In the genomic region with DNA sequence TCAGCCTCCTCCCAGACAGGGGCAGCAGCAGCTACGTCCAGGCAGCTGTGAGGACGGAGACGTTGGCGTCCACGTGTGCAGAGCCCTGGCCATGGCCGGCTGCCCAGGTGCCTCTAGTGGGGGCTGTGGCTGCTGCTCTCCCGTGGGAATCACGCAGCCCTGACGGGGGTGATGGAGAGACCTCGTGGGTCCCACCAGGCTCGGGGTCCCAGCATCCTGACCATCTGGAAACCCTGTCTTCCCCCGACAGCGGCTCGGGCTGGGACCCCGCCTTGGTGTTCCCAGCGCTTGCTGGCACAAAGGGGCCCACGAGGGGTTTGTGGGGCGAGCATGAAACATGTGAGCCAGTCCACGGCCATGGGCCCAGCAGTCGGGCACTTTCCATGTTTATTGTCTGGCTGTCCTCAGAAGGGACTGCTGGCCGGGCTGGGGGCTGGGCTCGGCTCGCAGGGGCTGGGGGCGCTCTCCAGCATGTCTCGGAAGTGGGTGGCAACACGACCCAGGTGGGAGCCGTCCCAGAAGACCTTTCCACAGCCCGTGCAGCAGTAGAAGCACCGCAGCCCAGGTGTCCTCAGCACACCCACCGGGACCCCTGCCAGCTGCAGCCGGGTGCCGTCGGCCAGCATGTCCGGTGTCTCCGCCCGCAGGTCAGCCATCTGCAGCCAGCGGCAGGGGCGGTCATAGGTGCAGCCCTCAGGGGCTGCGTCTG, we compare ENCODE assay signal across 14 cellular contexts. TPM values are rescaled to one million over a fixed set of nuclear protein-coding genes. Genes with fewer than 3 reads are reported as not detected.
DNase-seq lines count a peak whose midpoint lies in the region; ATAC-seq and TF ChIP-seq lines count a peak whose summit lies in the region.
"Had no signal": no experiment of that assay in that cellular context is flagged by ENCODE, and none has a peak within 500 bp of the region (broad histone marks: within the 10 kb centered on the region; RNA-seq: fewer than 3 reads in every experiment).

No MANE protein-coding gene starts in this region.

- DNase-seq in SK-N-SH (peak; percentile 27), chondrocyte (ENCODE audit: low spot score) (peak; percentile 93), lower lobe of right lung (peak; percentile 43), erythroblast (lab: John Stamatoyannopoulos, UW) (no peak), RKO (ENCODE audit: low spot score) (no peak), NOMO-1 treated with dmso at 0.1 percent for 144 hours (lab: John Stamatoyannopoulos, UW; ENCODE audit: unreplicated experiment) (no peak)
- DNase-seq: activated T-cell treated with anti-CD3 and anti-CD28 coated beads for 4 hours, NCI-H1048, NCI-H510A treated with DMSO at 0.1 percent for 48 hours had no signal

- H3K9me3 ChIP-seq in SK-N-SH: no peaks in the 10 kb centered on the region
- H3K9me3 ChIP-seq in lower lobe of right lung: no peaks in the 10 kb centered on the region
- H3K9me3 ChIP-seq in thymus (ENCODE audit: control insufficient read depth): no peaks in the 10 kb centered on the region
- H3K9me3 ChIP-seq: SJSA1 had no signal

- no peaks in the 10 kb centered on the region for H3K36me3 Mint-ChIP-seq in chondrocyte (ENCODE audit: low read depth)
- H3K36me3 Mint-ChIP-seq: memory B cell had no signal

- TF ChIP-seq POLR2A in erythroblast (IDR thresholded peaks at IDR 0.05; ENCODE audit: low read length): no peak

- POLR2A ChIA-PET in SK-N-SH (lab: Yijun Ruan, JAX): interaction anchor here (0.6 kb wide), 1 partner anchor 245 kb away, joined by 3 read pairs; a partner anchor contains a TSS

- H3K9me3 Mint-ChIP-seq in chondrocyte (ENCODE audit: low read depth): no peaks in the 10 kb centered on the region
- H3K9me3 Mint-ChIP-seq: memory B cell had no signal

- H3K4me3 ChIP-seq in SK-N-SH (ENCODE audit: low read depth in 2 of 2, low read length in 1 of 2) (no peak overlapping the region), lower lobe of right lung (peak overlapping the region; percentile 47), thymus (ENCODE audit: low read length) (no peak overlapping the region)
- H3K4me3 ChIP-seq: SJSA1 had no signal

- no peak overlapping the region for H3K27ac ChIP-seq in SK-N-SH (ENCODE audit: low read depth in 2 of 2, low read length in 1 of 2)
- peak overlapping the region; percentile 78 for H3K27ac ChIP-seq in lower lobe of right lung
- peak overlapping the region; percentile 77 for H3K27ac ChIP-seq in thymus (ENCODE audit: low read depth)
- H3K27ac ChIP-seq: SJSA1 had no signal

- no peak overlapping the region for H3K4me2 ChIP-seq in SK-N-SH

- ATAC-seq in SK-N-SH treated with all-trans-retinoic acid at 6 μM for 48 hours (no peak), lower lobe of right lung (no peak)

- 75% methylated on average over 3 of the region's 39 CpGs for WGBS in SK-N-SH (ENCODE audit: low lambda C conversion rate)
- WGBS in thymus: 52% methylated on average over 39 of the region's 39 CpGs

- TF ChIP-seq RAD21 in SK-N-SH (IDR thresholded peaks at IDR 0.05; ENCODE audit: low read length): no peak

- TF ChIP-seq CTCF in SK-N-SH (IDR thresholded peaks at IDR 0.05) (no peak), chondrocyte (IDR thresholded peaks at IDR 0.05) (no peak), lower lobe of right lung (IDR thresholded peaks at IDR 0.05) (no peak)

- intact Hi-C loops in lower lobe of right lung (cut with DNase I): no loop called here

- no peak overlapping the region for H3K9ac ChIP-seq in SK-N-SH

- H2AFZ ChIP-seq in SK-N-SH (ENCODE audit: low read depth): no peak overlapping the region

- no peaks in the 10 kb centered on the region for H3K9me2 ChIP-seq in SK-N-SH

- no peaks in the 10 kb centered on the region for H3K27me3 Mint-ChIP-seq in chondrocyte (ENCODE audit: low read depth)

- no peaks in the 10 kb centered on the region for H4K20me1 ChIP-seq in SK-N-SH (ENCODE audit: insufficient read depth)

- H3K79me2 ChIP-seq in SK-N-SH (ENCODE audit: insufficient read depth): no peaks in the 10 kb centered on the region

- CTCF ChIA-PET in SK-N-SH (lab: Yijun Ruan, JAX): interaction anchor here (0.8 kb wide), 1 partner anchor 203 kb away, joined by 3 read pairs; no protein-coding TSS in a partner anchor

- no peaks in the 10 kb centered on the region for H3F3A ChIP-seq in SK-N-SH (replicated peaks; ENCODE audit: insufficient read depth)

- H3K4me1 ChIP-seq in SK-N-SH (ENCODE audit: control insufficient read depth in 1 of 2, insufficient read depth in 2 of 2, low read depth in 1 of 2, low read length in 1 of 2): peaks cover 0 to 16% of the 10 kb centered on the region in 2 experiments; a peak in 1 of 4 replicates
- peaks cover 55% of the 10 kb centered on the region for H3K4me1 ChIP-seq in lower lobe of right lung
- peaks cover under 1% of the 10 kb centered on the region for H3K4me1 ChIP-seq in thymus (ENCODE audit: control insufficient read depth, insufficient read depth, low read length)

- TF ChIP-seq EP300 in SK-N-SH (IDR thresholded peaks at IDR 0.05; ENCODE audit: borderline replicate concordance in 1 of 2, low read depth in 1 of 2, low read length in 1 of 2): no peak

- no peaks in the 10 kb centered on the region for H3K36me3 ChIP-seq in SK-N-SH (replicated peaks in 1 of 2; ENCODE audit: control insufficient read depth in 1 of 2, insufficient read depth in 2 of 2, low read length in 1 of 2)
- H3K36me3 ChIP-seq in lower lobe of right lung: no peaks in the 10 kb centered on the region
- no peaks in the 10 kb centered on the region for H3K36me3 ChIP-seq in thymus (ENCODE audit: control insufficient read depth, insufficient read depth)
- H3K36me3 ChIP-seq: SJSA1 had no signal

- H3K4me3 Mint-ChIP-seq in chondrocyte (ENCODE audit: unreplicated experiment): no peak overlapping the region
- H3K4me3 Mint-ChIP-seq: memory B cell had no signal

- H3K4me1 Mint-ChIP-seq in chondrocyte (ENCODE audit: low read depth): peaks cover 13% of the 10 kb centered on the region

- H3K27me3 ChIP-seq in SK-N-SH (ENCODE audit: insufficient read depth) (no peaks in the 10 kb centered on the region), lower lobe of right lung (ENCODE audit: low read depth) (peaks cover 19% of the 10 kb centered on the region), thymus (ENCODE audit: control insufficient read depth, insufficient read depth) (peaks cover 45% of the 10 kb centered on the region)

- no peak overlapping the region for H3K27ac Mint-ChIP-seq in chondrocyte (ENCODE audit: unreplicated experiment)
- H3K27ac Mint-ChIP-seq: memory B cell had no signal

TF ChIP-seq in SK-N-SH, 30 proteins besides CTCF, POLR2A, EP300 and RAD21 (continues in another document):
- no peak for TF ChIP-seq POLR2AphosphoS5 (IDR thresholded peaks at IDR 0.05; ENCODE audit: low read depth, low read length)
- no peak for TF ChIP-seq EZH2phosphoT487 (IDR thresholded peaks at IDR 0.05; ENCODE audit: borderline replicate concordance, low read depth)
- TF ChIP-seq, protein P1, sequence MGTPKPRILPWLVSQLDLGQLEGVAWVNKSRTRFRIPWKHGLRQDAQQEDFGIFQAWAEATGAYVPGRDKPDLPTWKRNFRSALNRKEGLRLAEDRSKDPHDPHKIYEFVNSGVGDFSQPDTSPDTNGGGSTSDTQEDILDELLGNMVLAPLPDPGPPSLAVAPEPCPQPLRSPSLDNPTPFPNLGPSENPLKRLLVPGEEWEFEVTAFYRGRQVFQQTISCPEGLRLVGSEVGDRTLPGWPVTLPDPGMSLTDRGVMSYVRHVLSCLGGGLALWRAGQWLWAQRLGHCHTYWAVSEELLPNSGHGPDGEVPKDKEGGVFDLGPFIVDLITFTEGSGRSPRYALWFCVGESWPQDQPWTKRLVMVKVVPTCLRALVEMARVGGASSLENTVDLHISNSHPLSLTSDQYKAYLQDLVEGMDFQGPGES (IDR thresholded peaks at IDR 0.05; ENCODE audit: low read depth, low read length): no peak
- no peak for TF ChIP-seq CHD2 (IDR thresholded peaks at IDR 0.05; ENCODE audit: low read length, partially characterized antibody)
- no peak for TF ChIP-seq RXRA (IDR thresholded peaks at IDR 0.05; ENCODE audit: borderline replicate concordance, low read depth)

TF ChIP-seq in SK-N-SH treated with all-trans-retinoic acid at 6 μM for 48 hours, 23 proteins besides CTCF, POLR2A, EP300 and RAD21:
- TF ChIP-seq ZFP30 (CRISPR knock-in tag; IDR thresholded peaks at IDR 0.05): no peak
TF ChIP-seq in SK-N-SH treated with all-trans-retinoic acid at 6 μM for 48 hours: peak in this region for 0.

RNA-seq across cellular contexts. Expression of a gene that starts 4.6 kb away (rescaled TPM):
- polyA plus RNA-seq in SK-N-SH (2012; rRNA removed) (3.9 and 4.2 TPM in 2 replicates), thymus (1.6 TPM)
- polyA plus RNA-seq in SK-N-SH (2012; cell fraction: cytosol; rRNA removed): 2.9 and 3.4 TPM in 2 replicates
- 5.1 and 6.5 TPM in 2 replicates for polyA plus RNA-seq in SK-N-SH (2012; cell fraction: nucleus; rRNA removed)
- total RNA-seq in chondrocyte (0.39 to 6.9 TPM (median 6.7 TPM) in 3 replicates), lower lobe of right lung (6.5 TPM)

RNA-seq across cellular contexts. Expression of a gene that starts 29.2 kb away (rescaled TPM):
- polyA plus RNA-seq in SK-N-SH (2012; rRNA removed): 0.81 and 0.99 TPM in 2 replicates
- polyA plus RNA-seq in SK-N-SH (2012; cell fraction: cytosol; rRNA removed): 0.36 and 0.62 TPM in 2 replicates
- polyA plus RNA-seq in SK-N-SH (2012; cell fraction: nucleus; rRNA removed): 2.2 and 3.4 TPM in 2 replicates
- 0.85 to 3.5 TPM (median 3.4 TPM) in 3 replicates for total RNA-seq in chondrocyte
- total RNA-seq in lower lobe of right lung: 27.2 TPM
- 2.1 TPM for polyA plus RNA-seq in thymus

RNA-seq across cellular contexts. Expression of a gene that starts 51.6 kb away (rescaled TPM):
- polyA plus RNA-seq in SK-N-SH (2012; rRNA removed): 52.6 and 62.7 TPM in 2 replicates
- polyA plus RNA-seq in SK-N-SH (2012; cell fraction: cytosol; rRNA removed): 25.6 and 50.6 TPM in 2 replicates
- polyA plus RNA-seq in SK-N-SH (2012; cell fraction: nucleus; rRNA removed): 57.4 and 62.4 TPM in 2 replicates
- 48.0 to 55.1 TPM (median 52.4 TPM) in 3 replicates for total RNA-seq in chondrocyte
- total RNA-seq in lower lobe of right lung: 44.7 TPM
- polyA plus RNA-seq in thymus: 38.8 TPM

RNA-seq across cellular contexts. Expression of a gene that starts 55.6 kb away (rescaled TPM):
- polyA plus RNA-seq in SK-N-SH (2012; rRNA removed) (not detected in 2 replicates), thymus (0.43 TPM)
- polyA plus RNA-seq in SK-N-SH (2012; cell fraction: cytosol; rRNA removed): not detected in 2 replicates
- not detected in 2 replicates for polyA plus RNA-seq in SK-N-SH (2012; cell fraction: nucleus; rRNA removed)
- total RNA-seq in chondrocyte (not detected in 3 replicates), lower lobe of right lung (0.38 TPM)
- total RNA-seq: renal cortical epithelial cell, SJSA1 had no signal

Comparison
In these comparisons a context has a peak if more than half of its experiments do, and no peak if none do; other contexts are left out.
1. DNase-seq: peak in SK-N-SH (single experiment), chondrocyte (single experiment) and lower lobe of right lung (single experiment); none in erythroblast (0 of 2), RKO (single experiment) and NOMO-1 treated with dmso at 0.1 percent for 144 hours (single experiment).
2. H3K27ac ChIP-seq: peak in lower lobe of right lung (single experiment) and thymus (single experiment); none in SK-N-SH (0 of 2).